1 cellular context compared by ENCODE assay signal in genomic region chr11:95065336-95065735, GRCh38.
TF ChIP-seq lines count a peak whose summit lies in the region.

No MANE protein-coding gene starts in this region.

TF ChIP-seq in GM12878, 131 proteins besides CTCF, POLR2A, EP300 and RAD21:
- TF ChIP-seq NRF1 (conservative IDR thresholded peaks at IDR 0.05; ENCODE audit: low read depth, low read length) (no peak), PKNOX1 (IDR thresholded peaks at IDR 0.05) (peak; percentile 27; the same call in 1 of the 2 replicates), MTA3 (IDR thresholded peaks at IDR 0.05; ENCODE audit: borderline replicate concordance, low read length) (no peak), SUPT20H (IDR thresholded peaks at IDR 0.05; ENCODE audit: borderline replicate concordance, control insufficient read depth, low read depth, low read length) (no peak)
